1 cellular context compared by ENCODE assay signal in genomic region chr4:53653484-53654053, GRCh38.
TF ChIP-seq lines count a peak whose summit lies in the region.

No MANE protein-coding gene starts in this region.

TF ChIP-seq in GM12878, 131 proteins besides CTCF, POLR2A, EP300 and RAD21 (continued from another document and continues in another):
- no peak for TF ChIP-seq IRF3 (IDR thresholded peaks at IDR 0.05)
- peak; percentile 45; the same call in 1 of the 2 replicates for TF ChIP-seq NBN (IDR thresholded peaks at IDR 0.05)
- TF ChIP-seq JUNB (IDR thresholded peaks at IDR 0.05) = 0 out of 2 replicates have a peak, but pooled peaks have one; percentile 31
- TF ChIP-seq RFX5 (IDR thresholded peaks at IDR 0.05; ENCODE audit: low read depth, low read length) = no peak
- 0 out of 2 replicates have a peak, but pooled peaks have one; percentile 32 for TF ChIP-seq BMI1 (IDR thresholded peaks at IDR 0.05; ENCODE audit: borderline replicate concordance)
- no peak for TF ChIP-seq FOS (IDR thresholded peaks at IDR 0.05; ENCODE audit: borderline replicate concordance, extremely low read depth, insufficient read length)
- peak; percentile 5; the same call in 1 of the 2 replicates for TF ChIP-seq ZNF592 (IDR thresholded peaks at IDR 0.05)
- TF ChIP-seq SMC3 (IDR thresholded peaks at IDR 0.05; ENCODE audit: borderline replicate concordance, low read length) = peak; percentile 52; the same call in 1 of the 2 replicates
- TF ChIP-seq PAX5 (IDR thresholded peaks at IDR 0.05; ENCODE audit: borderline replicate concordance, low read depth, low read length) = peak; percentile 37
- TF ChIP-seq MEF2B (IDR thresholded peaks at IDR 0.05; ENCODE audit: partially characterized antibody, poor library complexity, severe bottlenecking) = peak; percentile 69
- no peak for TF ChIP-seq STAT3 (IDR thresholded peaks at IDR 0.05; ENCODE audit: low read depth, low read length)
- TF ChIP-seq ATF2 (IDR thresholded peaks at IDR 0.05; ENCODE audit: low read length) = peak; percentile 5; the same call in 1 of the 2 replicates
- peak; percentile 67 for TF ChIP-seq CUX1 (IDR thresholded peaks at IDR 0.05; ENCODE audit: insufficient replicate concordance, low read depth, low read length)
- 0 out of 2 replicates have a peak, but pooled peaks have one; percentile 65 for TF ChIP-seq TCF12 (IDR thresholded peaks at IDR 0.05; ENCODE audit: low read depth, low read length)
- no peak for TF ChIP-seq SUPT20H (IDR thresholded peaks at IDR 0.05; ENCODE audit: borderline replicate concordance, control insufficient read depth, low read depth, low read length)
- TF ChIP-seq CBX5 (IDR thresholded peaks at IDR 0.05; ENCODE audit: low read depth) = no peak
- TF ChIP-seq SMAD5 (IDR thresholded peaks at IDR 0.05; ENCODE audit: low read depth) = no peak
- TF ChIP-seq BCL11A (IDR thresholded peaks at IDR 0.05; ENCODE audit: low read depth, low read length) = peak; percentile 64; the same call in 1 of the 2 replicates
- TF ChIP-seq ZSCAN29 (IDR thresholded peaks at IDR 0.05) = 0 out of 2 replicates have a peak, but pooled peaks have one; percentile 3
- no peak for TF ChIP-seq CBX3 (IDR thresholded peaks at IDR 0.05; ENCODE audit: borderline replicate concordance, low read depth)
- peak; percentile 23; the same call in 1 of the 2 replicates for TF ChIP-seq ZNF207 (IDR thresholded peaks at IDR 0.05; ENCODE audit: borderline replicate concordance)
- peak; percentile 54 for TF ChIP-seq SKIL (IDR thresholded peaks at IDR 0.05; ENCODE audit: low read depth, poor library complexity, severe bottlenecking)
- TF ChIP-seq BCLAF1 (IDR thresholded peaks at IDR 0.05) = no peak
- TF ChIP-seq MEF2A (IDR thresholded peaks at IDR 0.05; ENCODE audit: insufficient read depth, low read depth, low read length) = 0 out of 2 replicates have a peak, but pooled peaks have one; percentile 25
- no peak for TF ChIP-seq REST (IDR thresholded peaks at IDR 0.05; ENCODE audit: low read depth, low read length)
- TF ChIP-seq TCF7 (IDR thresholded peaks at IDR 0.05; ENCODE audit: borderline replicate concordance) = no peak
- peak; percentile 83 for TF ChIP-seq YY1 (IDR thresholded peaks at IDR 0.05; ENCODE audit: low read depth, low read length)
- TF ChIP-seq ESRRA (IDR thresholded peaks at IDR 0.05; ENCODE audit: low read length) = peak; percentile 93
- peak; percentile 79 for TF ChIP-seq ATF7 (IDR thresholded peaks at IDR 0.05; ENCODE audit: low read depth)
- peak; percentile 55 to 79; a peak in 3 of 4 replicates for TF ChIP-seq BHLHE40 (IDR thresholded peaks at IDR 0.05; ENCODE audit: borderline replicate concordance in 1 of 2, low read depth in 2 of 2, low read length in 1 of 2)
- peak; percentile 31; the same call in 1 of the 2 replicates for TF ChIP-seq NR2C1 (IDR thresholded peaks at IDR 0.05)
- no peak; the same call in 1 of the 2 replicates for TF ChIP-seq GATAD2B (conservative IDR thresholded peaks at IDR 0.05; ENCODE audit: low read depth)
- TF ChIP-seq SPI1 (IDR thresholded peaks at IDR 0.05; ENCODE audit: borderline replicate concordance, insufficient read depth, low read depth, low read length) = peak; percentile 2; the same call in 1 of the 2 replicates
- TF ChIP-seq MLLT1 (IDR thresholded peaks at IDR 0.05) = no peak
